ENCODE assay signal across 12 cellular contexts in genomic region chr13:50170447-50171037, GRCh38.
DNase-seq lines count a peak whose midpoint lies in the region; ATAC-seq and TF ChIP-seq lines count a peak whose summit lies in the region.
"Had no signal": no experiment of that assay in that cellular context is flagged by ENCODE, and none has a peak within 500 bp of the region (broad histone marks: within the 10 kb centered on the region; RNA-seq: fewer than 3 reads in every experiment).

No MANE protein-coding gene starts in this region.

- H3K27ac Mint-ChIP-seq in CD4-positive, alpha-beta T cell: no peak overlapping the region
- H3K27ac Mint-ChIP-seq in osteocyte (ENCODE audit: unreplicated experiment): no peak overlapping the region
- H3K27ac Mint-ChIP-seq in activated T-cell treated with anti-CD3 and anti-CD28 coated beads, Interleukin-2, amount 50 U/mL, for 72 hours: no peak overlapping the region

- ATAC-seq in CD4-positive, alpha-beta T cell (ENCODE audit: poor library complexity): no peak
- ATAC-seq in activated T-cell treated with anti-CD3 and anti-CD28 coated beads, Interleukin-2, amount 50 U/mL, for 72 hours (replicated peaks in 1 of 2): no peak
- no peak for ATAC-seq in GM18502 (IDR thresholded peaks at IDR 0.05; ENCODE audit: poor library complexity, unreplicated experiment)

- CTCF ChIA-PET in CD4-positive, alpha-beta T cell (lab: Charles Lee): no interaction called here

- H3K4me3 Mint-ChIP-seq in CD4-positive, alpha-beta T cell: no peak overlapping the region
- no peak overlapping the region for H3K4me3 Mint-ChIP-seq in osteocyte (ENCODE audit: unreplicated experiment)
- no peak overlapping the region for H3K4me3 Mint-ChIP-seq in activated T-cell treated with anti-CD3 and anti-CD28 coated beads, Interleukin-2, amount 50 U/mL, for 72 hours

- H3K9me3 ChIP-seq in CD4-positive, alpha-beta T cell (ENCODE audit: control insufficient read depth, low read length): no peaks in the 10 kb centered on the region
- H3K9me3 ChIP-seq: neutrophil had no signal

- H3K36me3 Mint-ChIP-seq in CD4-positive, alpha-beta T cell (ENCODE audit: low read depth): no peaks in the 10 kb centered on the region
- H3K36me3 Mint-ChIP-seq in osteocyte (ENCODE audit: unreplicated experiment): no peaks in the 10 kb centered on the region
- H3K36me3 Mint-ChIP-seq in activated T-cell treated with anti-CD3 and anti-CD28 coated beads, Interleukin-2, amount 50 U/mL, for 72 hours (ENCODE audit: insufficient read depth in 2 of 2): no peaks in the 10 kb centered on the region

- H3K27me3 Mint-ChIP-seq in CD4-positive, alpha-beta T cell: no peaks in the 10 kb centered on the region
- peaks cover 3% of the 10 kb centered on the region for H3K27me3 Mint-ChIP-seq in osteocyte (ENCODE audit: unreplicated experiment)
- H3K27me3 Mint-ChIP-seq in activated T-cell treated with anti-CD3 and anti-CD28 coated beads, Interleukin-2, amount 50 U/mL, for 72 hours (ENCODE audit: low read depth): peaks cover 33% of the 10 kb centered on the region

- POLR2A ChIA-PET in CD4-positive, alpha-beta T cell (lab: Charles Lee): no interaction called here

- TF ChIP-seq CTCF in CD4-positive, alpha-beta T cell (IDR thresholded peaks at IDR 0.05): peak; percentile 9
- TF ChIP-seq CTCF in osteocyte (IDR thresholded peaks at IDR 0.05): peak; percentile 62

- H3K4me1 Mint-ChIP-seq in CD4-positive, alpha-beta T cell (ENCODE audit: low read depth): no peaks in the 10 kb centered on the region
- H3K4me1 Mint-ChIP-seq in osteocyte (ENCODE audit: unreplicated experiment): no peaks in the 10 kb centered on the region
- H3K4me1 Mint-ChIP-seq in activated T-cell treated with anti-CD3 and anti-CD28 coated beads, Interleukin-2, amount 50 U/mL, for 72 hours (ENCODE audit: low read depth): peaks cover 24% of the 10 kb centered on the region

- intact Hi-C loops in CD4-positive, alpha-beta T cell (cut with DNase I, micrococcal nuclease): loop anchor here in 1 of 2 experiments (10.0 kb wide), 1 partner anchor 634 kb away; no protein-coding TSS in a partner anchor

- no peak for DNase-seq in CD4-positive, alpha-beta T cell
- DNase-seq in NCI-H460 (ENCODE audit: extremely low read depth, low read depth) (peak; percentile 19), dermis blood vessel endothelial cell (peak; percentile 51), osteocyte (ENCODE audit: extremely low spot score, unreplicated experiment) (no peak), islet precursor cell (no peak), NCI-H2171 (lab: John Stamatoyannopoulos, UW) (no peak)
- DNase-seq in activated T-cell treated with anti-CD3 and anti-CD28 coated beads, Interleukin-2, amount 50 U/mL, for 72 hours: no peak
- DNase-seq: cortex of kidney; NCI-H524 treated with DMSO at 0.1 percent for 48 hours; stimulated activated CD4-positive, alpha-beta T cell treated with anti-CD3 and anti-CD28 coated beads, Interleukin-4, amount 100 ng/mL, for 4 hours had no signal

- H3K27ac ChIP-seq in CD4-positive, alpha-beta T cell (ENCODE audit: low read depth, low read length): no peak overlapping the region
- H3K27ac ChIP-seq: neutrophil had no signal

- no peaks in the 10 kb centered on the region for H3K27me3 ChIP-seq in CD4-positive, alpha-beta T cell (ENCODE audit: control insufficient read depth, insufficient read depth, low read length)
- H3K27me3 ChIP-seq: neutrophil had no signal

- no peaks in the 10 kb centered on the region for H3K9me3 Mint-ChIP-seq in CD4-positive, alpha-beta T cell
- no peaks in the 10 kb centered on the region for H3K9me3 Mint-ChIP-seq in osteocyte (ENCODE audit: unreplicated experiment)
- no peaks in the 10 kb centered on the region for H3K9me3 Mint-ChIP-seq in activated T-cell treated with anti-CD3 and anti-CD28 coated beads, Interleukin-2, amount 50 U/mL, for 72 hours

Comparison
In these comparisons a context has a peak if more than half of its experiments do, and no peak if none do; other contexts are left out.
1. DNase-seq: peak in NCI-H460 (single experiment) and dermis blood vessel endothelial cell (single experiment); none in CD4-positive, alpha-beta T cell (0 of 10), osteocyte (single experiment), islet precursor cell (single experiment), NCI-H2171 (single experiment) and activated T-cell treated with anti-CD3 and anti-CD28 coated beads, Interleukin-2, amount 50 U/mL, for 72 hours (0 of 2).